ENCODE assay signal across 15 cellular contexts in the genomic region with DNA sequence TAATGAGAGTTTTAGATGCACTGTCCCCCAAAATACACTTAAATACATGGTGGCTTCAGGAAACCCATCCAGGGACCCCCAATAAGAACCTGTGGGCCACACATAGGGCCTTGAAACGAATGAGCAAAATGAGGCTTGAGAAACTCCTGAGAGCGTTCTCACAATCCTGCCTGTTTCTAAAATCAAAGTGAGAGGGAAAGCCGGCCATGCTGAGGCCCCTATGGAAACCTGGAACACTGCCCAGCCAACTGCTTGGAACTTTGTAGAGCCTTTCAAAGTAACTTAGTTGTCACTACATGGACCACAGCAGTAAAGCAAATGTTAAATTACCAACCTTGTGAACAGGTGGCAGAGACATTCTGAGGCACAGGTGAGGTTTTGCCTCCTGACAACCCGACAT.
"Had no signal": no experiment of that assay in that cellular context is flagged by ENCODE, and none has a peak within 500 bp of the region (broad histone marks: within the 10 kb centered on the region; RNA-seq: fewer than 3 reads in every experiment).

No MANE protein-coding gene starts in this region.

- H3K36me3 Mint-ChIP-seq: immature natural killer cell; stimulated activated effector memory CD8-positive, alpha-beta T cell treated with anti-CD3 and anti-CD28 coated beads, Interleukin-12 subunit alpha, Interleukin-12 subunit beta, amount 100 ng/mL, for 72 hours; type B pancreatic cell had no signal

- H3K27me3 Mint-ChIP-seq: activated naive CD4-positive, alpha-beta T cell treated with anti-CD3 and anti-CD28 coated beads, Interleukin-2, amount 50 U/mL, for 24 hours; memory B cell; type B pancreatic cell had no signal

- H3K9me3 Mint-ChIP-seq: activated naive CD4-positive, alpha-beta T cell treated with anti-CD3 and anti-CD28 coated beads, Interleukin-2, amount 50 U/mL, for 24 hours; activated T-helper 2 cell treated with anti-CD3 and anti-CD28 coated beads, Interferon-gamma antibody, Interleukin-2, Interleukin-4, amounts not matched to agents 10 μg/mL and 5 μg/mL and 100 μg/mL, durations not matched to agents 14 hours and 24 hours and 36 hours; immature natural killer cell; memory B cell; stimulated activated effector memory CD8-positive, alpha-beta T cell treated with anti-CD3 and anti-CD28 coated beads, Interleukin-12 subunit alpha, Interleukin-12 subunit beta, amount 100 ng/mL, for 72 hours; type B pancreatic cell had no signal

- DNase-seq: activated CD4-positive, alpha-beta T cell treated with anti-CD3 and anti-CD28 coated beads, Interleukin-2, amount 50 U/mL, for 1 hour; activated CD4-positive, CD25-positive, alpha-beta regulatory T cell; activated T-cell treated with anti-CD3 and anti-CD28 coated beads for 4 hours; effector CD8-positive, alpha-beta T cell; immature natural killer cell; left colon; retina; SHP77 had no signal

- H3K27me3 ChIP-seq: breast epithelium had no signal

- H3K9me3 ChIP-seq: breast epithelium had no signal

- H3K27ac Mint-ChIP-seq: activated naive CD4-positive, alpha-beta T cell treated with anti-CD3 and anti-CD28 coated beads, Interleukin-2, amount 50 U/mL, for 24 hours; activated T-helper 2 cell treated with anti-CD3 and anti-CD28 coated beads, Interferon-gamma antibody, Interleukin-2, Interleukin-4, amounts not matched to agents 10 μg/mL and 5 μg/mL and 100 μg/mL, durations not matched to agents 14 hours and 24 hours and 36 hours; memory B cell; type B pancreatic cell had no signal

- ATAC-seq: left colon; stimulated activated effector memory CD8-positive, alpha-beta T cell treated with anti-CD3 and anti-CD28 coated beads, Interleukin-12 subunit alpha, Interleukin-12 subunit beta, amount 100 ng/mL, for 72 hours had no signal

- H3K4me3 ChIP-seq: breast epithelium had no signal

- H3K4me3 Mint-ChIP-seq: activated naive CD4-positive, alpha-beta T cell treated with anti-CD3 and anti-CD28 coated beads, Interleukin-2, amount 50 U/mL, for 24 hours; immature natural killer cell; memory B cell; stimulated activated effector memory CD8-positive, alpha-beta T cell treated with anti-CD3 and anti-CD28 coated beads, Interleukin-12 subunit alpha, Interleukin-12 subunit beta, amount 100 ng/mL, for 72 hours; type B pancreatic cell had no signal

- H3K36me3 ChIP-seq: breast epithelium had no signal

- H3K27ac ChIP-seq: breast epithelium, epithelial cell of prostate had no signal
